In the genomic region with DNA sequence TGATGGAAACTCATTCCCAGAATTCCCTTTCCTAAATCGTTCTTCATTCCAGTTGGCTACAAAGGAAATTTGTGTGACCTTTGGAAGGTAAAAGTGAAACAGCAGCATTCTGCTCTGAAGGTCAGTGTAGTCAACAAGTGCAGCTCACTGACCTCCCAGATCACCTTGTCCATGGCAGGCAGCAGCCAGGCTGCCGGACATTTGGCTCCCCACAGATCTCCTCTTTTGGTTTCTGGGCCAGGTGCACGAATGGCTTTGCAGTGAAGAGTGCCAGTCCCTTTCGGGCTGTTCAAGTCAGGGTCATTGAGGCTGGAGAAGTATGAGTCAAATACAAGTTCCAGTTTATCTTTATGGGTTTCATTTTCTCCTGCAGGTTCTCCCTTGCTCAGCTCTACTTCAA, we compare ENCODE assay signal across 17 cellular contexts. TPM values are rescaled to one million over a fixed set of nuclear protein-coding genes. Genes with fewer than 3 reads are reported as not detected.
DNase-seq lines count a peak whose midpoint lies in the region; ATAC-seq, FAIRE-seq and TF ChIP-seq lines count a peak whose summit lies in the region.
"Had no signal": no experiment of that assay in that cellular context is flagged by ENCODE, and none has a peak within 500 bp of the region (broad histone marks: within the 10 kb centered on the region; RNA-seq: fewer than 3 reads in every experiment).

No MANE protein-coding gene starts in this region.

- H3K4me1 ChIP-seq in A549: peaks cover 67% of the 10 kb centered on the region
- H3K4me1 ChIP-seq in CD4-positive, alpha-beta memory T cell (ENCODE audit: insufficient read depth, low read length): peaks cover 98% of the 10 kb centered on the region
- 0 out of 2 replicates have a peak, but pooled peaks cover 7% of the 10 kb centered on the region for H3K4me1 ChIP-seq in HepG2 (ENCODE audit: insufficient read depth, low read length)

- TF ChIP-seq POLR2A in A549 (IDR thresholded peaks at IDR 0.05; ENCODE audit: low read length) (no peak), HepG2 (IDR thresholded peaks at IDR 0.05; ENCODE audit: insufficient read depth in 1 of 2, low read depth in 2 of 2, low read length in 2 of 2) (no peak)

- peak overlapping the region; percentile 94 to 98 (median 97) for H3K27ac Mint-ChIP-seq in CD4-positive, alpha-beta memory T cell
- H3K27ac Mint-ChIP-seq in activated CD8-positive, alpha-beta T cell treated with anti-CD3 and anti-CD28 coated beads for 36 hours: peak overlapping the region; percentile 98
- H3K27ac Mint-ChIP-seq: brain, progenitor cell of endocrine pancreas had no signal

- H3K79me2 ChIP-seq in HepG2 (ENCODE audit: insufficient read depth, low read length): no peaks in the 10 kb centered on the region
- H3K79me2 ChIP-seq: hepatocyte had no signal

- intact Hi-C loops in CD4-positive, alpha-beta memory T cell (cut with micrococcal nuclease): no loop called here
- intact Hi-C loops in activated CD8-positive, alpha-beta T cell treated with anti-CD3 and anti-CD28 coated beads for 36 hours (cut with micrococcal nuclease): loop anchor here (5.0 kb wide), 2 partner anchors 36 to 51 kb away; no protein-coding TSS in a partner anchor
- intact Hi-C loops in HepG2 (cut with micrococcal nuclease; ENCODE audit: unreplicated experiment) (no loop called here), posterior cingulate gyrus (cut with DNase I) (loop anchor here (10.0 kb wide), 1 partner anchor 62 kb away; no protein-coding TSS in a partner anchor)

- TF ChIP-seq EP300 in A549 (IDR thresholded peaks at IDR 0.05) (no peak), HepG2 (IDR thresholded peaks at IDR 0.05; ENCODE audit: low read depth in 2 of 2, low read length in 2 of 2) (no peak), HepG2 (CRISPR knock-in tag; IDR thresholded peaks at IDR 0.05; ENCODE audit: borderline replicate concordance) (no peak)

- TF ChIP-seq RAD21 in A549 (conservative IDR thresholded peaks at IDR 0.05 in 1 of 2, IDR thresholded peaks at IDR 0.05 in 1 of 2) (no peak), HepG2 (CRISPR knock-in tag; IDR thresholded peaks at IDR 0.05) (no peak)

- BruUV-seq in HepG2 (replicated peaks; lab: Mats Ljungman, UMichigan): no TSS peak

- DNase-seq in A549 (ENCODE audit: low read depth in 1 of 2, low spot score in 1 of 2) (no peak), HepG2 (ENCODE audit: low spot score) (no peak), posterior cingulate gyrus (no peak), NCI-H2171 treated with DMSO at 0.1 percent for 48 hours (lab: John Stamatoyannopoulos, UW) (no peak), NCI-H128 (lab: John Stamatoyannopoulos, UW; ENCODE audit: unreplicated experiment) (no peak), DMS79 (lab: John Stamatoyannopoulos, UW) (no peak)
- no peak for DNase-seq in CD4-positive, alpha-beta memory T cell
- DNase-seq in activated CD8-positive, alpha-beta T cell treated with anti-CD3 and anti-CD28 coated beads for 36 hours: peak; percentile 31
- DNase-seq: AML-193, left colon, NCI-H1092 treated with DMSO at 0.1 percent for 48 hours had no signal

- no peak overlapping the region for H3K9ac ChIP-seq in HepG2 (ENCODE audit: insufficient read depth, low read depth, low read length)

- H3K36me3 ChIP-seq in CD4-positive, alpha-beta memory T cell (ENCODE audit: insufficient read depth, low read length): no peaks in the 10 kb centered on the region
- H3K36me3 ChIP-seq in HepG2 (replicated peaks in 1 of 2; ENCODE audit: control insufficient read depth in 1 of 2, insufficient read depth in 2 of 2, low read length in 2 of 2): no peaks in the 10 kb centered on the region

- H3K27me3 ChIP-seq in CD4-positive, alpha-beta memory T cell (ENCODE audit: insufficient read depth, low read length): no peaks in the 10 kb centered on the region
- no peaks in the 10 kb centered on the region for H3K27me3 ChIP-seq in HepG2 (ENCODE audit: control insufficient read depth in 1 of 2, insufficient read depth in 2 of 2, low read length in 2 of 2)
- H3K27me3 ChIP-seq: hepatocyte had no signal

- no peak overlapping the region for H2AFZ ChIP-seq in HepG2 (ENCODE audit: low read length)
- H2AFZ ChIP-seq: hepatocyte had no signal

- peak overlapping the region; percentile 74 to 91 (median 80) for H3K4me3 Mint-ChIP-seq in CD4-positive, alpha-beta memory T cell
- H3K4me3 Mint-ChIP-seq in activated CD8-positive, alpha-beta T cell treated with anti-CD3 and anti-CD28 coated beads for 36 hours: peak overlapping the region; percentile 55
- H3K4me3 Mint-ChIP-seq: brain had no signal

- peaks cover 0 to 4% (median under 1%) of the 10 kb centered on the region in 8 donors for H3K9me3 Mint-ChIP-seq in CD4-positive, alpha-beta memory T cell
- H3K9me3 Mint-ChIP-seq in activated CD8-positive, alpha-beta T cell treated with anti-CD3 and anti-CD28 coated beads for 36 hours: no peaks in the 10 kb centered on the region

- H3K9me3 ChIP-seq in A549 (peaks cover 16% of the 10 kb centered on the region; the same call in 2 of the 3 replicates), HepG2 (ENCODE audit: low read length) (no peaks in the 10 kb centered on the region)
- H3K9me3 ChIP-seq in CD4-positive, alpha-beta memory T cell (ENCODE audit: control insufficient read depth in 1 of 2, low read length in 2 of 2): no peaks in the 10 kb centered on the region

- in situ Hi-C loops in HepG2 (cut with HindIII; ENCODE audit: extremely low pct_ligation_motif_present, low pct_unique_long_range_greater_than_20kb): no loop called here

- 59% methylated on average over 3 of the region's 4 CpGs for WGBS in A549 (ENCODE audit: missing lambda C conversion rate)
- WGBS in HepG2 (ENCODE audit: low lambda C conversion rate): 9% methylated on average over 4 of the region's 4 CpGs

- H3K4me1 Mint-ChIP-seq in CD4-positive, alpha-beta memory T cell: peaks cover 72 to 98% (median 82%) of the 10 kb centered on the region in 4 donors
- peaks cover 91% of the 10 kb centered on the region for H3K4me1 Mint-ChIP-seq in activated CD8-positive, alpha-beta T cell treated with anti-CD3 and anti-CD28 coated beads for 36 hours (ENCODE audit: low read depth)

- H3K27me3 Mint-ChIP-seq in CD4-positive, alpha-beta memory T cell: no peaks in the 10 kb centered on the region
- no peaks in the 10 kb centered on the region for H3K27me3 Mint-ChIP-seq in activated CD8-positive, alpha-beta T cell treated with anti-CD3 and anti-CD28 coated beads for 36 hours
- H3K27me3 Mint-ChIP-seq: brain, progenitor cell of endocrine pancreas had no signal

- no peaks in the 10 kb centered on the region for H4K20me1 ChIP-seq in HepG2 (ENCODE audit: insufficient read depth, low read length)

- H3K4me2 ChIP-seq in A549: peak overlapping the region; percentile 98; the same call in 2 of the 3 replicates
- no peak overlapping the region for H3K4me2 ChIP-seq in HepG2 (ENCODE audit: low read depth, low read length)
- H3K4me2 ChIP-seq: hepatocyte had no signal

- peak overlapping the region in 1 of 2 experiments; percentile 61; a peak in 1 of 6 replicates for H3K27ac ChIP-seq in A549
- peak overlapping the region; percentile 70 for H3K27ac ChIP-seq in CD4-positive, alpha-beta memory T cell (ENCODE audit: low read depth, low read length)
- H3K27ac ChIP-seq in HepG2 (ENCODE audit: extremely low read length, insufficient read depth, low read length): no peak overlapping the region
- H3K27ac ChIP-seq: hepatocyte had no signal

- TF ChIP-seq CTCF in A549 (IDR thresholded peaks at IDR 0.05): no peak
- no peak for TF ChIP-seq CTCF in activated CD8-positive, alpha-beta T cell treated with anti-CD3 and anti-CD28 coated beads for 36 hours (IDR thresholded peaks at IDR 0.05)
- no peak for TF ChIP-seq CTCF in HepG2 (CRISPR knock-in tag; IDR thresholded peaks at IDR 0.05)

- POLR2A ChIA-PET in A549 (lab: Yijun Ruan, JAX): no interaction called here
- POLR2A ChIA-PET in CD4-positive, alpha-beta memory T cell (lab: Charles Lee; ENCODE audit: partially characterized antibody): interaction anchor here (0.8 to 3.3 kb wide), 15 partner anchors 9 to 49 kb away, joined by 3 to 124 read pairs (median 20); partner anchors contain the start of gene GPRIN3
- POLR2A ChIA-PET in activated CD8-positive, alpha-beta T cell treated with anti-CD3 and anti-CD28 coated beads for 36 hours (lab: Charles Lee): interaction anchor here (3.0 kb wide), 1 partner anchor 12 kb away, joined by 15 read pairs; no protein-coding TSS in a partner anchor
- POLR2A ChIA-PET in HepG2 (lab: Yijun Ruan, JAX): no interaction called here

- FAIRE-seq in A549 (lab: Jason Lieb, UNC) (no peak), HepG2 (lab: Jason Lieb, UNC) (no peak)
- FAIRE-seq: K562 had no signal

- CTCF ChIA-PET in A549 (lab: Yijun Ruan, JAX): no interaction called here
- CTCF ChIA-PET in CD4-positive, alpha-beta memory T cell (lab: Charles Lee; ENCODE audit: partially characterized antibody): interaction anchor here (1.2 to 14.5 kb wide), 6 partner anchors 9 to 67 kb away, joined by 3 to 285 read pairs (median 11); partner anchors contain the start of gene GPRIN3
- CTCF ChIA-PET in activated CD8-positive, alpha-beta T cell treated with anti-CD3 and anti-CD28 coated beads for 36 hours (lab: Charles Lee): interaction anchor here (1.0 to 2.5 kb wide), 4 partner anchors 8 to 66 kb away, joined by 3 to 11 read pairs (median 4); no protein-coding TSS in a partner anchor
- CTCF ChIA-PET in HepG2 (lab: Yijun Ruan, JAX; ENCODE audit: low intra/inter-chr PET ratio, low total read pairs): no interaction called here

- H3K36me3 Mint-ChIP-seq in CD4-positive, alpha-beta memory T cell: peaks cover 22 to 38% of the 10 kb centered on the region in 2 donors
- H3K36me3 Mint-ChIP-seq in activated CD8-positive, alpha-beta T cell treated with anti-CD3 and anti-CD28 coated beads for 36 hours (ENCODE audit: low read depth): peaks cover 23% of the 10 kb centered on the region

- ATAC-seq in A549: no peak
- no peak for ATAC-seq in activated CD8-positive, alpha-beta T cell treated with anti-CD3 and anti-CD28 coated beads for 36 hours
- ATAC-seq in HepG2: peak; percentile 43; the same call in 1 of the 3 replicates
- ATAC-seq: activated CD4-positive, CD25-positive, alpha-beta regulatory T cell treated with anti-CD3 and anti-CD28 coated beads, Interleukin-2, amount 50 U/mL, for 24 hours; K562; left colon had no signal

- H3K4me3 ChIP-seq in A549: no peak overlapping the region
- H3K4me3 ChIP-seq in CD4-positive, alpha-beta memory T cell (ENCODE audit: low read length in 2 of 2): peak overlapping the region; percentile 30 to 51
- no peak overlapping the region for H3K4me3 ChIP-seq in HepG2 (replicated peaks in 1 of 3; ENCODE audit: insufficient read depth in 1 of 3, low read depth in 2 of 3, low read length in 3 of 3)
- H3K4me3 ChIP-seq: hepatocyte, K562 had no signal

RNA-seq across cellular contexts. Expression of gene GPRIN3, which starts 14.3 kb away (rescaled TPM):
- polyA plus RNA-seq in A549 (2011; rRNA removed) (18.7 and 23.2 TPM in 2 replicates), A549 (2017; fragmentation: RNase III; extraction: RNeasy Plus Mini Kit Qiagen cat#74134 plus additional on column Dnase treatment) (5.8 to 6.8 TPM (median 6.4 TPM) in 3 replicates), HepG2 (2011; rRNA removed) (not detected in 2 replicates)
- 1.9 and 2.6 TPM in 2 replicates for polyA plus RNA-seq in A549 (2012; cell fraction: cytosol; rRNA removed)
- polyA plus RNA-seq in A549 (2012; cell fraction: nucleus; rRNA removed): 2.9 and 4.5 TPM in 2 replicates
- 47.3 and 56.1 TPM in 2 replicates for polyA minus RNA-seq in A549 (2011; rRNA and poly(A)+ RNA removed)
- 10 to 100 TPM; 32.5 TPM for total RNA-seq in CD4-positive, alpha-beta memory T cell
- 10 to 100 TPM in 1 of 2 donors, 1 to 10 TPM in 1; 6.9 to 18.9 TPM for polyA plus RNA-seq in CD4-positive, alpha-beta memory T cell
- total RNA-seq in activated CD8-positive, alpha-beta T cell treated with anti-CD3 and anti-CD28 coated beads for 36 hours: 10 to 100 TPM; 10.6 to 11.8 TPM
- total RNA-seq in HepG2 (2016; rRNA removed; fragmentation: Illumina TruSeq; extraction: Trizol): not detected in 2 replicates
- total RNA-seq in HepG2 (2016; cell fraction: cytosol; rRNA removed; fragmentation: Illumina TruSeq; extraction: Trizol; ENCODE audit: low read depth): not detected in 2 replicates
- not detected in 2 replicates for total RNA-seq in HepG2 (2016; cell fraction: insoluble cytoplasmic fraction; rRNA removed; fragmentation: Illumina TruSeq; extraction: Trizol)
- total RNA-seq in HepG2 (2016; cell fraction: membrane; rRNA removed; fragmentation: Illumina TruSeq; extraction: Trizol): not detected in 2 replicates
- total RNA-seq in HepG2 (2016; cell fraction: nucleus; rRNA removed; fragmentation: Illumina TruSeq; extraction: Trizol): not detected in 2 replicates
- polyA plus RNA-seq in HepG2 (2011; cell fraction: cytosol; rRNA removed): not detected in 2 replicates
- not detected in 2 replicates for polyA plus RNA-seq in HepG2 (2011; cell fraction: nucleus; rRNA removed)
- polyA plus RNA-seq in HepG2 (2012): not detected in 2 replicates
- not detected in 2 replicates for polyA plus RNA-seq in HepG2 (2016; cell fraction: cytosol; fragmentation: Illumina TruSeq; extraction: Trizol; ENCODE audit: low read depth)
- polyA plus RNA-seq in HepG2 (2016; cell fraction: insoluble cytoplasmic fraction; fragmentation: Illumina TruSeq; extraction: Trizol; ENCODE audit: low read depth): not detected in 2 replicates
- not detected in 2 replicates for polyA plus RNA-seq in HepG2 (2016; cell fraction: membrane; fragmentation: Illumina TruSeq; extraction: Trizol; ENCODE audit: low read depth)
- not detected in 2 replicates for polyA plus RNA-seq in HepG2 (2016; cell fraction: nucleus; fragmentation: Illumina TruSeq; extraction: Trizol; ENCODE audit: insufficient read depth, low read depth)
- not detected in 2 replicates for polyA minus RNA-seq in HepG2 (2011; rRNA and poly(A)+ RNA removed; ENCODE audit: low replicate concordance)
- not detected in 2 replicates for polyA minus RNA-seq in HepG2 (2011; cell fraction: cytosol; rRNA and poly(A)+ RNA removed)
- polyA minus RNA-seq in HepG2 (2011; cell fraction: nucleus; rRNA and poly(A)+ RNA removed): not detected in 2 replicates
- total RNA-seq: Daoy had no signal
- polyA plus RNA-seq: K562 had no signal

Comparison
In these comparisons a context has a peak if more than half of its experiments do, and no peak if none do; other contexts are left out.
1. H3K4me3 ChIP-seq: peak in CD4-positive, alpha-beta memory T cell (2 of 2); none in A549 (single experiment) and HepG2 (0 of 3).
2. RNA of gene GPRIN3, which starts 14.3 kb away (total RNA-seq): 32.5 TPM in CD4-positive, alpha-beta memory T cell and 10.6 to 11.8 TPM in activated CD8-positive, alpha-beta T cell treated with anti-CD3 and anti-CD28 coated beads for 36 hours; not detected in HepG2; every median in the first group is over 10 times any median in the second.
3. CTCF ChIA-PET loops: an anchor here in CD4-positive, alpha-beta memory T cell (1.2 to 14.5 kb wide) and activated CD8-positive, alpha-beta T cell treated with anti-CD3 and anti-CD28 coated beads for 36 hours (1.0 to 2.5 kb wide); none called in A549 and HepG2.
4. POLR2A ChIA-PET loops: an anchor here in CD4-positive, alpha-beta memory T cell (0.8 to 3.3 kb wide) and activated CD8-positive, alpha-beta T cell treated with anti-CD3 and anti-CD28 coated beads for 36 hours (3.0 kb wide); none called in A549 and HepG2.
5. intact Hi-C loops: an anchor here in activated CD8-positive, alpha-beta T cell treated with anti-CD3 and anti-CD28 coated beads for 36 hours (5.0 kb wide) and posterior cingulate gyrus (10.0 kb wide); none called in CD4-positive, alpha-beta memory T cell and HepG2.